Comparison of ENCODE assay signal across 10 cellular contexts in the genomic region with DNA sequence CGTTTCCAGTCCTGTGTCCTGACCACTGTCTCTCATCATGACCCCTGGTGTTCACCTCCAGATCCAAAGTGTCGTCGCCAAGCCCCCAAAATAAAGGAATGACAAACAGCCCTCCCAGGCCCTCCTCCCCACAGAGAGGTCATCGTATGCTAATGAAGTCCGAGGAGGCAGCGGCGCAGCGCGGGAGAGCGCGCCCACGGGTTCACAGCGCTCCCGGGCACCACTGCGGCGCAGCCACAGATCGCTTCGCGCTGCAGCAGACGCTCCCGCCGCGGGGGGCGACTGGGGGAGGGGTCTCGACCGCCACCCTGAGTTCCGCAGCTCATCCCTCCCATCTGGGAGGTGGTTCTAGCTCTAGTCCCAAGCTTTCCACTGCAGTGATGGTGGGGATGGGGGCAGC. TPM values are rescaled to one million over a fixed set of nuclear protein-coding genes. Genes with fewer than 3 reads are reported as not detected.
A peak's percentile ranks its signal among the peaks of the same experiment; 100 is the strongest.
DNase-seq lines count a peak whose midpoint lies in the region; TF ChIP-seq lines count a peak whose summit lies in the region.
"Had no signal": no experiment of that assay in that cellular context is flagged by ENCODE, and none has a peak within 500 bp of the region (broad histone marks: within the 10 kb centered on the region; RNA-seq: fewer than 3 reads in every experiment).

No MANE protein-coding gene starts in this region.

- H2BK15ac ChIP-seq in neuronal stem cell (ENCODE audit: low read length), result no peak overlapping the region

- H3K36me3 ChIP-seq in BLaER1 (no peaks in the 10 kb centered on the region), cardiac muscle cell (no peaks in the 10 kb centered on the region), neuronal stem cell (replicated peaks in 1 of 2; ENCODE audit: control insufficient read depth in 2 of 2, insufficient read depth in 2 of 2, low read length in 2 of 2) (no peaks in the 10 kb centered on the region)

- H3K4me3 ChIP-seq in BLaER1 (no peak overlapping the region; the same call in 1 of the 2 replicates), cardiac muscle cell (peak overlapping the region; percentile 38), neuronal stem cell (ENCODE audit: low read length in 2 of 2) (peak overlapping the region in 1 of 2 donors; percentile 77), foreskin fibroblast (ENCODE audit: low read depth in 1 of 2, low read length in 2 of 2) (no peak overlapping the region)

- no peak overlapping the region for H3K18ac ChIP-seq in neuronal stem cell (ENCODE audit: low read length)

- peak overlapping the region; percentile 18 for H2AFZ ChIP-seq in neuronal stem cell (ENCODE audit: low read length)

- peak overlapping the region; percentile 96 for H3K4me2 ChIP-seq in BLaER1
- H3K4me2 ChIP-seq in neuronal stem cell (ENCODE audit: insufficient read depth, low read length, poor library complexity, severe bottlenecking), result peak overlapping the region; percentile 95

- H3K79me1 ChIP-seq in neuronal stem cell (ENCODE audit: low read depth, low read length), result no peaks in the 10 kb centered on the region

- no peak overlapping the region for H2BK120ac ChIP-seq in neuronal stem cell (ENCODE audit: low read depth, low read length)

- H2BK12ac ChIP-seq in neuronal stem cell (ENCODE audit: low read length), result no peak overlapping the region

- H4K91ac ChIP-seq in neuronal stem cell (ENCODE audit: low read depth, low read length, poor library complexity), result no peak overlapping the region

- peak; percentile 6 for DNase-seq in NCI-H524 treated with DMSO at 0.1 percent for 48 hours (lab: John Stamatoyannopoulos, UW)
- DNase-seq in cardiac muscle cell (ENCODE audit: low read depth in 1 of 2, low spot score in 1 of 2), result peak in 1 of 2 donors; percentile 20
- DNase-seq in neuronal stem cell (ENCODE audit: low spot score), result peak; percentile 24
- no peak for DNase-seq in HPDE6-E6E7 (ENCODE audit: extremely low spot score)
- DNase-seq in activated naive CD4-positive, alpha-beta T cell treated with anti-CD3 and anti-CD28 coated beads, Interleukin-2, amount 50 U/mL, for 16 hours, result no peak
- no peak for DNase-seq in GOT3 (lab: John Stamatoyannopoulos, UW)
- DNase-seq in foreskin fibroblast, result no peak

- no CpG with 5 or more reads among the region's 27 CpGs for WGBS in neuronal stem cell (ENCODE audit: extremely low coverage in 2 of 2, insufficient read length in 2 of 2, insufficient replicate concordance in 1 of 2), 2 donors

- H3K4ac ChIP-seq in neuronal stem cell (ENCODE audit: low read length), result no peak overlapping the region

- TF ChIP-seq CTCF in cardiac muscle cell (IDR thresholded peaks at IDR 0.05; ENCODE audit: low read depth, low read length), result no peak
- TF ChIP-seq CTCF in foreskin fibroblast (IDR thresholded peaks at IDR 0.05; ENCODE audit: low read depth, low read length), result no peak

- no peak overlapping the region for H3K23ac ChIP-seq in neuronal stem cell (ENCODE audit: low read depth, low read length, poor library complexity)

- H3K9ac ChIP-seq in BLaER1 (no peak overlapping the region), neuronal stem cell (ENCODE audit: low read depth, low read length, poor library complexity) (no peak overlapping the region)

- H3K4me1 ChIP-seq in BLaER1 (peaks cover 18% of the 10 kb centered on the region), cardiac muscle cell (ENCODE audit: low read depth) (no peaks in the 10 kb centered on the region), neuronal stem cell (ENCODE audit: control insufficient read depth in 2 of 2, insufficient read depth in 1 of 2, low read depth in 1 of 2, low read length in 2 of 2) (peaks cover 7 to 9% of the 10 kb centered on the region in 2 donors)

- H4K8ac ChIP-seq in neuronal stem cell (ENCODE audit: low read depth, low read length), result no peak overlapping the region

- H2BK5ac ChIP-seq in neuronal stem cell (ENCODE audit: low read length), result no peak overlapping the region

- H3K27ac ChIP-seq in BLaER1, result no peak overlapping the region
- H3K27ac ChIP-seq in cardiac muscle cell, result no peak overlapping the region
- H3K27ac ChIP-seq in neuronal stem cell (replicated peaks; ENCODE audit: low read length), result no peak overlapping the region

- no peak overlapping the region for H3K14ac ChIP-seq in neuronal stem cell (ENCODE audit: low read length)

- no peaks in the 10 kb centered on the region for H3K9me3 ChIP-seq in BLaER1
- H3K9me3 ChIP-seq in cardiac muscle cell (ENCODE audit: low read depth), result no peaks in the 10 kb centered on the region
- H3K9me3 ChIP-seq in neuronal stem cell (replicated peaks in 1 of 2; ENCODE audit: control insufficient read depth in 2 of 2, insufficient read depth in 1 of 2, low read depth in 1 of 2, low read length in 2 of 2), result no peaks in the 10 kb centered on the region

- H2AK5ac ChIP-seq in neuronal stem cell (ENCODE audit: low read depth, low read length), result no peak overlapping the region

- 0 out of 2 replicates have a peak, but pooled peaks cover 12% of the 10 kb centered on the region for H4K20me1 ChIP-seq in BLaER1

- peaks cover 43% of the 10 kb centered on the region for H3K27me3 ChIP-seq in BLaER1
- H3K27me3 ChIP-seq in cardiac muscle cell, result peaks cover 57% of the 10 kb centered on the region
- H3K27me3 ChIP-seq in neuronal stem cell (ENCODE audit: control insufficient read depth in 3 of 3, insufficient read depth in 3 of 3, low read depth in 1 of 3, low read length in 3 of 3), result peaks cover 10 to 81% (median 36%) of the 10 kb centered on the region in 3 experiments

RNA-seq across cellular contexts. Expression of gene DGKG, which starts 1.3 kb away (rescaled TPM):
- total RNA-seq in cardiac muscle cell, result 0.15 and 0.92 TPM in 2 replicates
- 0.85 TPM in 1 of 2 replicates, not detected in the other for polyA plus RNA-seq in cardiac muscle cell
- polyA plus RNA-seq in neuronal stem cell (2013, experiment 1 of 2), result 0.21 TPM
- polyA plus RNA-seq in neuronal stem cell (2013, experiment 2 of 2), result 0.28 TPM
- total RNA-seq: endothelial cell of umbilical vein, osteocyte had no signal
- polyA plus RNA-seq: endothelial cell of umbilical vein had no signal

Comparison
In these comparisons a context has a peak if more than half of its experiments do, and no peak if none do; other contexts are left out.
1. DNase-seq: peak in NCI-H524 treated with DMSO at 0.1 percent for 48 hours (single experiment) and neuronal stem cell (single experiment); none in HPDE6-E6E7 (single experiment), activated naive CD4-positive, alpha-beta T cell treated with anti-CD3 and anti-CD28 coated beads, Interleukin-2, amount 50 U/mL, for 16 hours (single experiment), GOT3 (single experiment) and foreskin fibroblast (0 of 2).